In genomic region chr20:53779822-53780221, GRCh38 we compare ENCODE assay signal across 24 cellular contexts.
"Had no signal": no experiment of that assay in that cellular context is flagged by ENCODE, and none has a peak within 500 bp of the region (broad histone marks: within the 10 kb centered on the region; RNA-seq: fewer than 3 reads in every experiment).

No MANE protein-coding gene starts in this region.

- H3K27ac Mint-ChIP-seq: memory B cell, mesothelial cell of epicardium, neural progenitor cell had no signal

- H3K27me3 ChIP-seq: esophagus muscularis mucosa, gastroesophageal sphincter, neural progenitor cell, ovary, stomach, transverse colon had no signal

- H3K4me1 Mint-ChIP-seq: mesothelial cell of epicardium had no signal

- H3K4me1 ChIP-seq: left ventricle myocardium inferior, lower lobe of right lung, neural progenitor cell, stomach had no signal

- H3K9me3 ChIP-seq: esophagus muscularis mucosa, gastroesophageal sphincter, left ventricle myocardium inferior, lower lobe of right lung, ovary, stomach, thoracic aorta, transverse colon had no signal

- DNase-seq: effector memory CD4-positive, alpha-beta T cell; foreskin fibroblast; glutamatergic neuron; left cardiac atrium; left ventricle myocardium inferior; lower lobe of right lung; nucleus accumbens; ovary; right cardiac atrium; small intestine; stimulated activated CD4-positive, alpha-beta T cell treated with anti-CD3 and anti-CD28 coated beads, Interleukin-12 subunit alpha, Interleukin-12 subunit beta, amount 100 ng/mL, for 4 hours; stimulated activated naive CD4-positive, alpha-beta T cell; stomach; substantia nigra; transverse colon had no signal

- H3K27ac ChIP-seq: esophagus muscularis mucosa, gastroesophageal sphincter, left ventricle myocardium inferior, lower lobe of right lung, neural progenitor cell, ovary, stomach, thoracic aorta, transverse colon had no signal

- FAIRE-seq: endometrium, kidney, small intestine had no signal

- H3K4me3 Mint-ChIP-seq: memory B cell; mesothelial cell of epicardium; natural killer cell treated with Interleukin-12 subunit alpha and Interleukin-12 subunit beta and Interleukin-15 and Interleukin-18, amount 100 ng/mL, for 72 hours; neural progenitor cell had no signal

- ATAC-seq: gastroesophageal sphincter; left cardiac atrium; lower lobe of right lung; natural killer cell treated with Interleukin-12 subunit alpha and Interleukin-12 subunit beta and Interleukin-15 and Interleukin-18, amount 100 ng/mL, for 72 hours; right cardiac atrium had no signal

- H3K36me3 Mint-ChIP-seq: memory B cell; mesothelial cell of epicardium; natural killer cell treated with Interleukin-12 subunit alpha and Interleukin-12 subunit beta and Interleukin-15 and Interleukin-18, amount 100 ng/mL, for 72 hours; neural progenitor cell had no signal

- H3K9ac ChIP-seq: neural progenitor cell had no signal

- H3K4me3 ChIP-seq: esophagus muscularis mucosa, gastroesophageal sphincter, left ventricle myocardium inferior, lower lobe of right lung, neural progenitor cell, ovary, stomach, thoracic aorta, transverse colon had no signal

- H3K36me3 ChIP-seq: esophagus muscularis mucosa, gastroesophageal sphincter, left ventricle myocardium inferior, lower lobe of right lung, neural progenitor cell, ovary, stomach, thoracic aorta, transverse colon had no signal

- H3K9me3 Mint-ChIP-seq: memory B cell; natural killer cell treated with Interleukin-12 subunit alpha and Interleukin-12 subunit beta and Interleukin-15 and Interleukin-18, amount 100 ng/mL, for 72 hours; neural progenitor cell had no signal

- H3K4me2 ChIP-seq: neural progenitor cell had no signal

- H2AFZ ChIP-seq: neural progenitor cell had no signal

- H3K27me3 Mint-ChIP-seq: memory B cell; natural killer cell treated with Interleukin-12 subunit alpha and Interleukin-12 subunit beta and Interleukin-15 and Interleukin-18, amount 100 ng/mL, for 72 hours had no signal
